Comparison of ENCODE assay signal across 1 cellular context in the genomic region with DNA sequence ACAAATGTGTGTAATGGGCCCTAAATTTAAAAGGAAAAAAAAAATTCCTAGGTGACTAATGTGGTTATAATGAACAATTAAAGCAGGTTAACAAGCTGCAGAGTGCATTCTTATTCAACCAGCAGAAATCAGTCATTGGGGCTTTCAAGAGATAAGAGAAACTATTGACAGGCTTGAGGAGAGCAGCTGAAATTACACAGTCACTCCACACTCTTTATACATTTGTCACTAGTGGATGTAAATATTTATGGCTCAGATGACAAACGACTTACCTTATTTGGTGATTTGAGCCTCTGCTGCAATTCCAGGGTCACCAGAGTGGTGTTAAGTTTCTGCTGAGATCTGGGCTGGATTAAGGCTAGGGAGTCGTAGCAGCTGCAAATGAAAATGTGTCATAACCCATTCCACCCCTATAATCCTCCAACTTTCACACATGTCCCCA.
TF ChIP-seq lines count a peak whose summit lies in the region.

No MANE protein-coding gene starts in this region.

TF ChIP-seq in HEK293, 187 proteins besides CTCF, POLR2A, EP300 and RAD21 (continued from another document and continues in another):
- TF ChIP-seq ZFP3 (tag by site-specific recombination; IDR thresholded peaks at IDR 0.05; ENCODE audit: low read depth) (no peak), ZNF169 (tag by site-specific recombination; IDR thresholded peaks at IDR 0.05) (no peak), ZNF423 (tag by site-specific recombination; IDR thresholded peaks at IDR 0.05) (no peak), WT1 (tag by site-specific recombination; IDR thresholded peaks at IDR 0.05) (peak; percentile 79), PBX3 (CRISPR knock-in tag; IDR thresholded peaks at IDR 0.05) (no peak), GLI4 (tag by site-specific recombination; IDR thresholded peaks at IDR 0.05) (no peak), ZNF510 (tag by site-specific recombination; IDR thresholded peaks at IDR 0.05; ENCODE audit: insufficient replicate concordance) (no peak), ZNF10 (tag by site-specific recombination; IDR thresholded peaks at IDR 0.05) (peak; percentile 67; the same call in 1 of the 2 replicates), ZNF391 (tag by site-specific recombination; IDR thresholded peaks at IDR 0.05; ENCODE audit: borderline replicate concordance, low read depth) (peak; percentile 72; the same call in 1 of the 2 replicates), ZNF133 (tag by site-specific recombination; IDR thresholded peaks at IDR 0.05) (no peak), ZNF544 (tag by site-specific recombination; IDR thresholded peaks at IDR 0.05) (no peak), RBAK (tag by site-specific recombination; IDR thresholded peaks at IDR 0.05) (no peak), HOXA7 (CRISPR knock-in tag; IDR thresholded peaks at IDR 0.05; ENCODE audit: borderline replicate concordance) (no peak), ZNF404 (tag by site-specific recombination; IDR thresholded peaks at IDR 0.05) (no peak), ZNF138 (tag by site-specific recombination; IDR thresholded peaks at IDR 0.05; ENCODE audit: borderline replicate concordance) (no peak), ZNF433 (tag by site-specific recombination; IDR thresholded peaks at IDR 0.05; ENCODE audit: low read depth) (no peak), ZNF488 (tag by site-specific recombination; IDR thresholded peaks at IDR 0.05) (0 out of 2 replicates have a peak, but pooled peaks have one; percentile 44), ZIC2 (tag by site-specific recombination; IDR thresholded peaks at IDR 0.05) (no peak), ZNF248 (tag by site-specific recombination; IDR thresholded peaks at IDR 0.05) (no peak), ZNF670 (tag by site-specific recombination; IDR thresholded peaks at IDR 0.05; ENCODE audit: low read depth) (no peak), PRDM4 (tag by site-specific recombination; IDR thresholded peaks at IDR 0.05) (peak; percentile 87), OVOL3 (tag by site-specific recombination; IDR thresholded peaks at IDR 0.05) (peak; percentile 58; the same call in 1 of the 2 replicates), ZNF112 (tag by site-specific recombination; IDR thresholded peaks at IDR 0.05) (no peak), ZNF48 (tag by site-specific recombination; IDR thresholded peaks at IDR 0.05) (no peak), SCRT2 (tag by site-specific recombination; IDR thresholded peaks at IDR 0.05) (no peak), ZNF785 (tag by site-specific recombination; IDR thresholded peaks at IDR 0.05) (no peak), ZNF311 (tag by site-specific recombination; IDR thresholded peaks at IDR 0.05; ENCODE audit: borderline replicate concordance) (no peak), SP7 (tag by site-specific recombination; IDR thresholded peaks at IDR 0.05) (peak; percentile 94), PRDM2 (tag by site-specific recombination; IDR thresholded peaks at IDR 0.05; ENCODE audit: borderline replicate concordance) (no peak), ZNF558 (tag by site-specific recombination; IDR thresholded peaks at IDR 0.05) (0 out of 2 replicates have a peak, but pooled peaks have one; percentile 25), ZBTB1 (tag by site-specific recombination; IDR thresholded peaks at IDR 0.05) (0 out of 2 replicates have a peak, but pooled peaks have one; percentile 64), MZF1 (tag by site-specific recombination; IDR thresholded peaks at IDR 0.05; ENCODE audit: borderline replicate concordance) (peak; percentile 57; the same call in 1 of the 2 replicates), ZFP41 (tag by site-specific recombination; IDR thresholded peaks at IDR 0.05; ENCODE audit: borderline replicate concordance) (no peak), ZNF473 (tag by site-specific recombination; IDR thresholded peaks at IDR 0.05) (no peak), ZSCAN30 (tag by site-specific recombination; IDR thresholded peaks at IDR 0.05) (no peak), GLIS2 (tag by site-specific recombination; IDR thresholded peaks at IDR 0.05) (no peak), ZNF184 (tag by site-specific recombination; IDR thresholded peaks at IDR 0.05) (no peak; the same call in 1 of the 2 replicates), ZNF121 (tag by site-specific recombination; IDR thresholded peaks at IDR 0.05) (no peak), ZNF157 (tag by site-specific recombination; IDR thresholded peaks at IDR 0.05) (no peak), ZNF266 (tag by site-specific recombination; IDR thresholded peaks at IDR 0.05; ENCODE audit: low read depth) (no peak), ZNF114 (tag by site-specific recombination; IDR thresholded peaks at IDR 0.05) (no peak), ZNF843 (tag by site-specific recombination; IDR thresholded peaks at IDR 0.05) (peak; percentile 99), BCL11A (tag by site-specific recombination; IDR thresholded peaks at IDR 0.05; ENCODE audit: low read depth) (peak; percentile 28; the same call in 1 of the 2 replicates), PRDM1 (tag by site-specific recombination; IDR thresholded peaks at IDR 0.05) (peak; percentile 63), ZNF621 (tag by site-specific recombination; IDR thresholded peaks at IDR 0.05) (no peak), ZBTB44 (tag by site-specific recombination; IDR thresholded peaks at IDR 0.05) (peak; percentile 96), ZNF560 (tag by site-specific recombination; IDR thresholded peaks at IDR 0.05; ENCODE audit: borderline replicate concordance) (no peak), KLF9 (tag by site-specific recombination; IDR thresholded peaks at IDR 0.05; ENCODE audit: low read depth) (no peak), KLF16 (tag by site-specific recombination; IDR thresholded peaks at IDR 0.05) (0 out of 2 replicates have a peak, but pooled peaks have one; percentile 13)
- TF ChIP-seq, protein P1, sequence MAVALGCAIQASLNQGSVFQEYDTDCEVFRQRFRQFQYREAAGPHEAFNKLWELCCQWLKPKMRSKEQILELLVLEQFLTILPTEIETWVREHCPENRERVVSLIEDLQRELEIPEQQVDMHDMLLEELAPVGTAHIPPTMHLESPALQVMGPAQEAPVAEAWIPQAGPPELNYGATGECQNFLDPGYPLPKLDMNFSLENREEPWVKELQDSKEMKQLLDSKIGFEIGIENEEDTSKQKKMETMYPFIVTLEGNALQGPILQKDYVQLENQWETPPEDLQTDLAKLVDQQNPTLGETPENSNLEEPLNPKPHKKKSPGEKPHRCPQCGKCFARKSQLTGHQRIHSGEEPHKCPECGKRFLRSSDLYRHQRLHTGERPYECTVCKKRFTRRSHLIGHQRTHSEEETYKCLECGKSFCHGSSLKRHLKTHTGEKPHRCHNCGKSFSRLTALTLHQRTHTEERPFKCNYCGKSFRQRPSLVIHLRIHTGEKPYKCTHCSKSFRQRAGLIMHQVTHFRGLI (tag by site-specific recombination; IDR thresholded peaks at IDR 0.05) = no peak
- TF ChIP-seq, protein P2, sequence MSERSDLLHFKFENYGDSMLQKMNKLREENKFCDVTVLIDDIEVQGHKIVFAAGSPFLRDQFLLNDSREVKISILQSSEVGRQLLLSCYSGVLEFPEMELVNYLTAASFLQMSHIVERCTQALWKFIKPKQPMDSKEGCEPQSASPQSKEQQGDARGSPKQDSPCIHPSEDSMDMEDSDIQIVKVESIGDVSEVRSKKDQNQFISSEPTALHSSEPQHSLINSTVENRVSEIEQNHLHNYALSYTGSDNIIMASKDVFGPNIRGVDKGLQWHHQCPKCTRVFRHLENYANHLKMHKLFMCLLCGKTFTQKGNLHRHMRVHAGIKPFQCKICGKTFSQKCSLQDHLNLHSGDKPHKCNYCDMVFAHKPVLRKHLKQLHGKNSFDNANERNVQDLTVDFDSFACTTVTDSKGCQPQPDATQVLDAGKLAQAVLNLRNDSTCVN (tag by site-specific recombination; optimal IDR thresholded peaks at IDR 0.05) = no peak
